Comparison of ENCODE assay signal across 7 cellular contexts in genomic region chr9:136328622-136329041, GRCh38. TPM values are rescaled to one million over a fixed set of nuclear protein-coding genes. Genes with fewer than 3 reads are reported as not detected.
DNase-seq lines count a peak whose midpoint lies in the region; ATAC-seq, FAIRE-seq and TF ChIP-seq lines count a peak whose summit lies in the region.

No MANE protein-coding gene starts in this region.

- ATAC-seq in activated naive CD8-positive, alpha-beta T cell treated with anti-CD3 and anti-CD28 coated beads, Interleukin-2, amount 10 ng/mL, durations not matched to agents 7 days and 5 days (ENCODE audit: low read depth) = no peak
- ATAC-seq in stimulated activated effector memory CD8-positive, alpha-beta T cell treated with anti-CD3 and anti-CD28 coated beads, Interleukin-12 subunit alpha, Interleukin-12 subunit beta, amount 100 ng/mL, for 72 hours = no peak

- H3K27ac Mint-ChIP-seq in activated naive CD8-positive, alpha-beta T cell treated with anti-CD3 and anti-CD28 coated beads, Interleukin-2, amount 10 ng/mL, durations not matched to agents 7 days and 5 days = peak overlapping the region; percentile 39
- no peak overlapping the region for H3K27ac Mint-ChIP-seq in stimulated activated effector memory CD8-positive, alpha-beta T cell treated with anti-CD3 and anti-CD28 coated beads, Interleukin-12 subunit alpha, Interleukin-12 subunit beta, amount 100 ng/mL, for 72 hours

- H3K4me1 Mint-ChIP-seq in activated naive CD8-positive, alpha-beta T cell treated with anti-CD3 and anti-CD28 coated beads, Interleukin-2, amount 10 ng/mL, durations not matched to agents 7 days and 5 days = no peaks in the 10 kb centered on the region
- peaks cover 9% of the 10 kb centered on the region for H3K4me1 Mint-ChIP-seq in stimulated activated effector memory CD8-positive, alpha-beta T cell treated with anti-CD3 and anti-CD28 coated beads, Interleukin-12 subunit alpha, Interleukin-12 subunit beta, amount 100 ng/mL, for 72 hours

- CTCF ChIA-PET in HEK293 (lab: Yijun Ruan, JAX) = interaction anchor here (0.6 to 2.9 kb wide), 5 partner anchors 11 to 401 kb away, joined by 3 to 23 read pairs (median 3); no protein-coding TSS in a partner anchor

- H3K4me2 ChIP-seq in hepatocyte = peak overlapping the region; percentile 98

- H3K79me2 ChIP-seq in hepatocyte = peaks cover 54% of the 10 kb centered on the region

- no peaks in the 10 kb centered on the region for H3K9me3 Mint-ChIP-seq in activated naive CD8-positive, alpha-beta T cell treated with anti-CD3 and anti-CD28 coated beads, Interleukin-2, amount 10 ng/mL, durations not matched to agents 7 days and 5 days
- H3K9me3 Mint-ChIP-seq in stimulated activated effector memory CD8-positive, alpha-beta T cell treated with anti-CD3 and anti-CD28 coated beads, Interleukin-12 subunit alpha, Interleukin-12 subunit beta, amount 100 ng/mL, for 72 hours = no peaks in the 10 kb centered on the region

- no peaks in the 10 kb centered on the region for H3K27me3 Mint-ChIP-seq in activated naive CD8-positive, alpha-beta T cell treated with anti-CD3 and anti-CD28 coated beads, Interleukin-2, amount 10 ng/mL, durations not matched to agents 7 days and 5 days

- H2AFZ ChIP-seq in hepatocyte = no peak overlapping the region

- no peaks in the 10 kb centered on the region for H3K9me2 ChIP-seq in hepatocyte (replicated peaks; ENCODE audit: insufficient read depth)

- peaks cover 37% of the 10 kb centered on the region for H4K20me1 ChIP-seq in hepatocyte (ENCODE audit: insufficient read depth, poor library complexity, severe bottlenecking)

- peaks cover 8% of the 10 kb centered on the region for H3K4me1 ChIP-seq in HEK293 (ENCODE audit: control insufficient read depth, insufficient read depth, low read length)
- peaks cover 27% of the 10 kb centered on the region for H3K4me1 ChIP-seq in hepatocyte (ENCODE audit: insufficient read depth)
- no peaks in the 10 kb centered on the region for H3K4me1 ChIP-seq in small intestine (ENCODE audit: control insufficient read depth in 2 of 2, insufficient read depth in 1 of 2, low read depth in 1 of 2, low read length in 1 of 2)

- H3K36me3 ChIP-seq in HEK293 (ENCODE audit: control insufficient read depth in 2 of 2, insufficient read depth in 1 of 2, low read length in 2 of 2) (peaks cover 0 to 9% of the 10 kb centered on the region in 2 experiments; a peak in 1 of 3 replicates), hepatocyte (replicated peaks; ENCODE audit: insufficient read depth, low read depth) (no peaks in the 10 kb centered on the region), small intestine (ENCODE audit: control insufficient read depth in 2 of 2, insufficient read depth in 2 of 2, low read length in 2 of 2) (no peaks in the 10 kb centered on the region)

- POLR2A ChIA-PET in HEK293 (lab: Yijun Ruan, JAX) = interaction anchor here (0.8 to 2.0 kb wide), 3 partner anchors 18 to 42 kb away, joined by 3 to 8 read pairs (median 6); no protein-coding TSS in a partner anchor
- POLR2A ChIA-PET in activated naive CD8-positive, alpha-beta T cell treated with anti-CD3 and anti-CD28 coated beads, Interleukin-2, amount 10 ng/mL, durations not matched to agents 7 days and 5 days (lab: Charles Lee) = interaction anchor here (1.0 kb wide), 1 partner anchor 35 kb away, joined by 4 read pairs; the partner anchor contains the start of gene DNLZ

- H3K4me3 ChIP-seq in HEK293 (ENCODE audit: low read depth, low read length) = peak overlapping the region; percentile 58
- peak overlapping the region; percentile 77 for H3K4me3 ChIP-seq in hepatocyte
- H3K4me3 ChIP-seq in small intestine (ENCODE audit: low read depth in 1 of 2, low read length in 2 of 2) = no peak overlapping the region

- H3K27me3 ChIP-seq in hepatocyte = no peaks in the 10 kb centered on the region
- H3K27me3 ChIP-seq in small intestine (ENCODE audit: control insufficient read depth in 2 of 2, insufficient read depth in 2 of 2, low read length in 2 of 2) = no peaks in the 10 kb centered on the region

- DNase-seq in activated naive CD8-positive, alpha-beta T cell treated with anti-CD3 and anti-CD28 coated beads, Interleukin-2, amount 10 ng/mL, durations not matched to agents 7 days and 5 days = no peak
- peak; percentile 73 for DNase-seq in hepatocyte (ENCODE audit: low spot score)
- DNase-seq in stimulated activated effector memory CD8-positive, alpha-beta T cell treated with anti-CD3 and anti-CD28 coated beads, Interleukin-12 subunit alpha, Interleukin-12 subunit beta, amount 100 ng/mL, for 72 hours (ENCODE audit: low spot score in 2 of 2) = no peak
- DNase-seq in activated gamma-delta T cell treated with Interleukin-2 at 50 U/mL for 16 hours = no peak
- DNase-seq in activated CD4-positive, alpha-beta T cell treated with anti-CD3 and anti-CD28 coated beads, Interleukin-2, amount 50 U/mL, for 48 hours = no peak
- DNase-seq in small intestine = no peak

- WGBS in hepatocyte (ENCODE audit: low lambda C conversion rate, missing lambda C conversion rate) = 29% methylated on average over 15 of the region's 15 CpGs
- WGBS in small intestine, 3 donors = 30 to 44% (median 33%) methylated on average over 15 of the region's 15 CpGs

- H3K27ac ChIP-seq in HEK293 (ENCODE audit: extremely low read depth, low read depth, low read length) (peak overlapping the region; percentile 66; the same call in 1 of the 2 replicates), hepatocyte (peak overlapping the region; percentile 94), small intestine (ENCODE audit: low read depth in 1 of 2, low read length in 1 of 2) (no peak overlapping the region)

- peak overlapping the region; percentile 44 for H3K4me3 Mint-ChIP-seq in activated naive CD8-positive, alpha-beta T cell treated with anti-CD3 and anti-CD28 coated beads, Interleukin-2, amount 10 ng/mL, durations not matched to agents 7 days and 5 days
- H3K4me3 Mint-ChIP-seq in stimulated activated effector memory CD8-positive, alpha-beta T cell treated with anti-CD3 and anti-CD28 coated beads, Interleukin-12 subunit alpha, Interleukin-12 subunit beta, amount 100 ng/mL, for 72 hours = peak overlapping the region; percentile 58

- no peak for TF ChIP-seq CTCF in HEK293 (tag by site-specific recombination; IDR thresholded peaks at IDR 0.05)
- no peak for TF ChIP-seq CTCF in hepatocyte (IDR thresholded peaks at IDR 0.05; ENCODE audit: poor library complexity)

- H3K9me3 ChIP-seq in HEK293 (ENCODE audit: control insufficient read depth, insufficient read depth, low read depth, low read length) (no peaks in the 10 kb centered on the region), hepatocyte (ENCODE audit: low read depth) (no peaks in the 10 kb centered on the region), small intestine (ENCODE audit: control insufficient read depth, low read depth) (no peaks in the 10 kb centered on the region)

- FAIRE-seq in small intestine (lab: Jason Lieb, UNC) = no peak

- no peaks in the 10 kb centered on the region for H3K36me3 Mint-ChIP-seq in activated naive CD8-positive, alpha-beta T cell treated with anti-CD3 and anti-CD28 coated beads, Interleukin-2, amount 10 ng/mL, durations not matched to agents 7 days and 5 days
- no peaks in the 10 kb centered on the region for H3K36me3 Mint-ChIP-seq in stimulated activated effector memory CD8-positive, alpha-beta T cell treated with anti-CD3 and anti-CD28 coated beads, Interleukin-12 subunit alpha, Interleukin-12 subunit beta, amount 100 ng/mL, for 72 hours

TF ChIP-seq in HEK293, 187 proteins besides CTCF, POLR2A, EP300 and RAD21 (continues in another document):
- TF ChIP-seq ZNF692 (tag by site-specific recombination; IDR thresholded peaks at IDR 0.05) (peak; percentile 89), ZBTB8A (tag by site-specific recombination; IDR thresholded peaks at IDR 0.05) (0 out of 2 replicates have a peak, but pooled peaks have one; percentile 5), ZFP69B (tag by site-specific recombination; IDR thresholded peaks at IDR 0.05) (peak; percentile 75), ZNF600 (tag by site-specific recombination; IDR thresholded peaks at IDR 0.05) (peak; percentile 84), ZBTB17 (tag by site-specific recombination; IDR thresholded peaks at IDR 0.05) (peak; percentile 86)

RNA-seq across cellular contexts. Expression of gene GPSM1, which starts 1.3 kb away (rescaled TPM):
- 1 to 10 TPM; 5.0 to 6.0 TPM for total RNA-seq in activated naive CD8-positive, alpha-beta T cell treated with anti-CD3 and anti-CD28 coated beads, Interleukin-2, amount 10 ng/mL, durations not matched to agents 7 days and 5 days
- total RNA-seq in hepatocyte = 25.5 and 27.3 TPM in 2 replicates
- polyA plus RNA-seq in hepatocyte (27.2 and 30.0 TPM in 2 replicates), small intestine (1 to 10 TPM; 1.1 to 4.1 (median 1.6) TPM)

RNA-seq across cellular contexts. Expression of gene CCDC187, which starts 24.7 kb away (rescaled TPM):
- total RNA-seq in activated naive CD8-positive, alpha-beta T cell treated with anti-CD3 and anti-CD28 coated beads, Interleukin-2, amount 10 ng/mL, durations not matched to agents 7 days and 5 days = not detected
- total RNA-seq in hepatocyte = 0.16 and 0.60 TPM in 2 replicates
- polyA plus RNA-seq in hepatocyte (0.23 and 0.75 TPM in 2 replicates), small intestine (under 1 TPM in 1 of 3 donors, not detected in 2; 0.01 TPM)

RNA-seq across cellular contexts. Expression of gene DNLZ, which starts 34.9 kb away (rescaled TPM):
- 10 to 100 TPM; 15.4 to 17.0 TPM for total RNA-seq in activated naive CD8-positive, alpha-beta T cell treated with anti-CD3 and anti-CD28 coated beads, Interleukin-2, amount 10 ng/mL, durations not matched to agents 7 days and 5 days
- 10.4 and 21.5 TPM in 2 replicates for total RNA-seq in hepatocyte
- polyA plus RNA-seq in hepatocyte = 24.3 and 25.3 TPM in 2 replicates
- 10 to 100 TPM in 1 of 3 donors, 1 to 10 TPM in 2; 8.5 to 12.5 (median 9.5) TPM for polyA plus RNA-seq in small intestine

RNA-seq across cellular contexts. Expression of gene CARD9, which starts 44.8 kb away (rescaled TPM):
- total RNA-seq in activated naive CD8-positive, alpha-beta T cell treated with anti-CD3 and anti-CD28 coated beads, Interleukin-2, amount 10 ng/mL, durations not matched to agents 7 days and 5 days = under 1 TPM; 0.45 to 0.61 TPM
- total RNA-seq in hepatocyte = 0.68 and 0.80 TPM in 2 replicates
- polyA plus RNA-seq in hepatocyte (1.5 and 2.5 TPM in 2 replicates), small intestine (1 to 10 TPM; 1.8 to 3.8 (median 2.0) TPM)

Comparison
In these comparisons a context has a peak if more than half of its experiments do, and no peak if none do; other contexts are left out.
1. H3K27ac ChIP-seq: peak in HEK293 (single experiment) and hepatocyte (single experiment); none in small intestine (0 of 2).
2. H3K4me3 ChIP-seq: peak in HEK293 (single experiment) and hepatocyte (single experiment); none in small intestine (0 of 2).